8 cellular contexts compared by ENCODE assay signal in genomic region chr20:19992996-19993908, GRCh38. TPM values are rescaled to one million over a fixed set of nuclear protein-coding genes. Genes with fewer than 3 reads are reported as not detected.
DNase-seq lines count a peak whose midpoint lies in the region; ATAC-seq and TF ChIP-seq lines count a peak whose summit lies in the region.

No MANE protein-coding gene starts in this region.

- intact Hi-C loops in psoas muscle (cut with DNase I) = loop anchor here (5.0 to 10.0 kb wide), 3 partner anchors 56 to 301 kb away; no protein-coding TSS in a partner anchor

- ATAC-seq in psoas muscle = peak; percentile 69 to 76 (median 70)
- no peak for ATAC-seq in GM18519 (IDR thresholded peaks at IDR 0.05; ENCODE audit: low FRiP score, unreplicated experiment)

- H3K4me3 ChIP-seq in psoas muscle = peak overlapping the region; percentile 17

- H3K27me3 ChIP-seq in psoas muscle (ENCODE audit: insufficient read depth in 3 of 3, low read length in 2 of 3) = no peaks in the 10 kb centered on the region

- H3K36me3 ChIP-seq in psoas muscle (ENCODE audit: insufficient read depth in 1 of 2, low read depth in 1 of 2) = peaks cover 0 to 34% of the 10 kb centered on the region in 2 donors

- DNase-seq in EH (ENCODE audit: low read depth) = peak; percentile 97
- peak; percentile 91 for DNase-seq in SW480 (ENCODE audit: low spot score)
- DNase-seq in globus pallidus (ENCODE audit: low spot score) = peak; percentile 60
- DNase-seq in psoas muscle = no peak
- no peak for DNase-seq in NCI-H2171 (lab: John Stamatoyannopoulos, UW)
- no peak for DNase-seq in germinal center (ENCODE audit: low spot score)
- no peak for DNase-seq in stimulated activated CD4-positive, alpha-beta T cell treated with anti-CD3 and anti-CD28 coated beads, Interleukin-4, amount 100 ng/mL, for 4 hours

- H3K27ac ChIP-seq in psoas muscle = peak overlapping the region; percentile 83

- WGBS in psoas muscle, 3 donors = 30 to 42% (median 39%) methylated on average over 14 of the region's 14 CpGs

- no peak for TF ChIP-seq CTCF in psoas muscle (IDR thresholded peaks at IDR 0.05)

- peaks cover 74% of the 10 kb centered on the region for H3K4me1 ChIP-seq in psoas muscle

- H3K9me3 ChIP-seq in psoas muscle = no peaks in the 10 kb centered on the region

RNA-seq across cellular contexts. Expression of gene NAA20, which starts 23.9 kb away (rescaled TPM):
- 100 to 1,000 TPM in 1 of 4 donors, 10 to 100 TPM in 3; 64.2 to 121 (median 89.5) TPM for total RNA-seq in psoas muscle
- 100 to 1,000 TPM in 2 of 3 donors, 10 to 100 TPM in 1; 95.4 to 114 (median 112) TPM for polyA plus RNA-seq in psoas muscle

RNA-seq across cellular contexts. Expression of gene CRNKL1, which starts 59.0 kb away (rescaled TPM):
- 10 to 100 TPM; 20.1 to 30.6 (median 24.2) TPM for total RNA-seq in psoas muscle
- 10 to 100 TPM; 20.3 to 28.8 (median 23.2) TPM for polyA plus RNA-seq in psoas muscle

RNA-seq across cellular contexts. Expression of gene CFAP61, which starts 59.1 kb away (rescaled TPM):
- 10 to 100 TPM; 23.2 to 59.4 (median 38.8) TPM for total RNA-seq in psoas muscle
- 10 to 100 TPM in 2 of 3 donors, 1 to 10 TPM in 1; 8.3 to 32.3 (median 10.9) TPM for polyA plus RNA-seq in psoas muscle

Comparison
In these comparisons a context has a peak if more than half of its experiments do, and no peak if none do; other contexts are left out.
1. DNase-seq: peak in EH (single experiment), SW480 (single experiment) and globus pallidus (single experiment); none in psoas muscle (0 of 2), NCI-H2171 (single experiment), germinal center (single experiment) and stimulated activated CD4-positive, alpha-beta T cell treated with anti-CD3 and anti-CD28 coated beads, Interleukin-4, amount 100 ng/mL, for 4 hours (0 of 2).